In the genomic region with DNA sequence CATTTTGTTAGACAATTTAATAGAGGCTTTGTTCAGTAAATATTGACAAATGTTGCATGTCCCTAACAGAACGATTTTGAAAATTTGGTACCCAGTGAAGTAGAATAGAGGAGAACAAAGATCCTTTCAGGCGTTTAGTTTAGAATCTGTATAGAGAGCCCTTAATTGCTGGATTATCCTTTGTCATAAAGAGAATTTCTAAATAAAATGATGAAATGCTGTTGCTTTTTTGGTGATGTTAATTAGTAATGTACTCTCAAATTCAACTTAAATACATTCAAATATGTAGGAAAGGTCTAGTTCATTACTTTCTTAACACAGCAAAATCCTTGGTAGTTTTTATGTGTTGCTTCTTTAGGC, we compare ENCODE assay signal across 8 cellular contexts. TPM values are rescaled to one million over a fixed set of nuclear protein-coding genes. Genes with fewer than 3 reads are reported as not detected.
A peak's percentile ranks its signal among the peaks of the same experiment; 100 is the strongest.
DNase-seq lines count a peak whose midpoint lies in the region; ATAC-seq, FAIRE-seq and TF ChIP-seq lines count a peak whose summit lies in the region.

No MANE protein-coding gene starts in this region.

- H4K20me1 ChIP-seq in SK-N-SH (ENCODE audit: insufficient read depth) = peaks cover 47% of the 10 kb centered on the region
- H4K20me1 ChIP-seq in keratinocyte (ENCODE audit: control insufficient read depth, extremely low read depth, insufficient read depth, low read length) = peaks cover 13% of the 10 kb centered on the region

- peak overlapping the region; percentile 85 for H3K4me2 ChIP-seq in SK-N-SH
- peak overlapping the region; percentile 66 for H3K4me2 ChIP-seq in keratinocyte (ENCODE audit: control insufficient read depth, extremely low read depth, insufficient read depth, low read depth, low read length)

- TF ChIP-seq RAD21 in SK-N-SH (IDR thresholded peaks at IDR 0.05; ENCODE audit: low read length) = no peak

- peaks cover 12% of the 10 kb centered on the region for H3K36me3 Mint-ChIP-seq in activated naive CD8-positive, alpha-beta T cell

- H3K4me1 Mint-ChIP-seq in activated naive CD8-positive, alpha-beta T cell (ENCODE audit: low read depth) = peaks cover 43% of the 10 kb centered on the region

- H3K27me3 ChIP-seq in SK-N-SH (ENCODE audit: insufficient read depth) (no peaks in the 10 kb centered on the region), keratinocyte (ENCODE audit: control insufficient read depth, extremely low read depth, insufficient read depth, low read length) (no peaks in the 10 kb centered on the region)

- H3K79me2 ChIP-seq in SK-N-SH (ENCODE audit: insufficient read depth) = peaks cover 81% of the 10 kb centered on the region
- peaks cover 60% of the 10 kb centered on the region for H3K79me2 ChIP-seq in keratinocyte (ENCODE audit: control insufficient read depth, insufficient read depth, low read length)

- H2AFZ ChIP-seq in SK-N-SH (ENCODE audit: low read depth) (peak overlapping the region; percentile 39; the same call in 1 of the 2 replicates), keratinocyte (ENCODE audit: control insufficient read depth, low read length) (no peak overlapping the region)

- TF ChIP-seq CTCF in SK-N-SH (IDR thresholded peaks at IDR 0.05) = no peak
- no peak for TF ChIP-seq CTCF in keratinocyte (optimal IDR thresholded peaks at IDR 0.05 in 1 of 3, IDR thresholded peaks at IDR 0.05 in 1 of 3, conservative IDR thresholded peaks at IDR 0.05 in 1 of 3; ENCODE audit: extremely low read depth in 1 of 3, insufficient read depth in 2 of 3, low read length in 3 of 3)

- H3K27ac Mint-ChIP-seq in activated naive CD8-positive, alpha-beta T cell = peak overlapping the region; percentile 95

- POLR2A ChIA-PET in SK-N-SH (lab: Yijun Ruan, JAX) = interaction anchor here (1.8 to 1.9 kb wide), 3 partner anchors 13 to 61 kb away, joined by 8 to 23 read pairs (median 9); no protein-coding TSS in a partner anchor

- peaks cover 10 to 20% of the 10 kb centered on the region in 2 experiments; a peak in 3 of 4 replicates for H3K4me1 ChIP-seq in SK-N-SH (ENCODE audit: control insufficient read depth in 1 of 2, insufficient read depth in 2 of 2, low read depth in 1 of 2, low read length in 1 of 2)
- H3K4me1 ChIP-seq in keratinocyte (ENCODE audit: control insufficient read depth, extremely low read depth, insufficient read depth, low read length) = peaks cover 21% of the 10 kb centered on the region

- ATAC-seq in SK-N-SH treated with all-trans-retinoic acid at 6 μM for 48 hours (no peak), HG02610 (IDR thresholded peaks at IDR 0.05; ENCODE audit: unreplicated experiment) (no peak), GM18867 (IDR thresholded peaks at IDR 0.05; ENCODE audit: unreplicated experiment) (no peak)

- no peaks in the 10 kb centered on the region for H3K9me1 ChIP-seq in keratinocyte (ENCODE audit: control insufficient read depth, extremely low read depth, insufficient read depth, low read length)

- peaks cover 31 to 34% of the 10 kb centered on the region in 2 experiments for H3K36me3 ChIP-seq in SK-N-SH (replicated peaks in 1 of 2; ENCODE audit: control insufficient read depth in 1 of 2, insufficient read depth in 2 of 2, low read length in 1 of 2)
- H3K36me3 ChIP-seq in keratinocyte (ENCODE audit: control insufficient read depth in 2 of 2, extremely low read depth in 1 of 2, insufficient read depth in 2 of 2, low read length in 2 of 2) = peaks cover 2 to 7% of the 10 kb centered on the region in 2 experiments

- H3K4me3 ChIP-seq in SK-N-SH (ENCODE audit: low read depth in 2 of 2, low read length in 1 of 2) = peak overlapping the region; percentile 85 to 90
- H3K4me3 ChIP-seq in keratinocyte (ENCODE audit: control insufficient read depth in 2 of 3, extremely low read depth in 1 of 3, insufficient read depth in 2 of 3, low read depth in 1 of 3, low read length in 3 of 3) = peak overlapping the region; percentile 89 to 92 (median 91)

- no peak for DNase-seq in SK-N-SH
- DNase-seq in keratinocyte (ENCODE audit: low read depth, low spot score) = no peak
- DNase-seq in superior temporal gyrus (ENCODE audit: extremely low spot score) = peak; percentile 61
- DNase-seq in glomerular visceral epithelial cell (ENCODE audit: extremely low spot score) = no peak

- peak overlapping the region; percentile 98 to 100 for H3K27ac ChIP-seq in SK-N-SH (ENCODE audit: low read depth in 2 of 2, low read length in 1 of 2)
- peak overlapping the region; percentile 97 for H3K27ac ChIP-seq in keratinocyte (ENCODE audit: control insufficient read depth, insufficient read depth, low read length)

- WGBS in SK-N-SH (ENCODE audit: low lambda C conversion rate) = 0% methylated on average over 2 of the region's 2 CpGs

- H3K9me3 Mint-ChIP-seq in activated naive CD8-positive, alpha-beta T cell (ENCODE audit: low read depth) = no peaks in the 10 kb centered on the region

- H3K9me2 ChIP-seq in SK-N-SH = no peaks in the 10 kb centered on the region

- no peak for TF ChIP-seq EP300 in SK-N-SH (IDR thresholded peaks at IDR 0.05; ENCODE audit: borderline replicate concordance in 1 of 2, low read depth in 1 of 2, low read length in 1 of 2)

- H3K9ac ChIP-seq in SK-N-SH = peak overlapping the region; percentile 89
- peak overlapping the region; percentile 97 for H3K9ac ChIP-seq in keratinocyte (ENCODE audit: control insufficient read depth, extremely low read depth, insufficient read depth, low read length)

- dilution Hi-C loops in keratinocyte (cut with MboI; ENCODE audit: extremely low pct_ligation_motif_present, low sequenced_read_pairs) = no loop called here

- H3F3A ChIP-seq in SK-N-SH (replicated peaks; ENCODE audit: insufficient read depth) = peaks cover 31% of the 10 kb centered on the region

- H3K27me3 Mint-ChIP-seq in activated naive CD8-positive, alpha-beta T cell = no peaks in the 10 kb centered on the region

- H3K9me3 ChIP-seq in SK-N-SH (no peaks in the 10 kb centered on the region), keratinocyte (ENCODE audit: control insufficient read depth, low read depth, low read length) (no peaks in the 10 kb centered on the region)

- FAIRE-seq in keratinocyte (lab: Jason Lieb, UNC) = no peak

- CTCF ChIA-PET in SK-N-SH (lab: Yijun Ruan, JAX) = interaction anchor here (1.5 to 1.7 kb wide), 2 partner anchors 15 to 21 kb away, joined by 4 to 6 read pairs; no protein-coding TSS in a partner anchor

- H3K4me3 Mint-ChIP-seq in activated naive CD8-positive, alpha-beta T cell = peak overlapping the region; percentile 91

TF ChIP-seq in SK-N-SH, 30 proteins besides CTCF, POLR2A, EP300 and RAD21 (continues in another document):
- TF ChIP-seq, protein P1, sequence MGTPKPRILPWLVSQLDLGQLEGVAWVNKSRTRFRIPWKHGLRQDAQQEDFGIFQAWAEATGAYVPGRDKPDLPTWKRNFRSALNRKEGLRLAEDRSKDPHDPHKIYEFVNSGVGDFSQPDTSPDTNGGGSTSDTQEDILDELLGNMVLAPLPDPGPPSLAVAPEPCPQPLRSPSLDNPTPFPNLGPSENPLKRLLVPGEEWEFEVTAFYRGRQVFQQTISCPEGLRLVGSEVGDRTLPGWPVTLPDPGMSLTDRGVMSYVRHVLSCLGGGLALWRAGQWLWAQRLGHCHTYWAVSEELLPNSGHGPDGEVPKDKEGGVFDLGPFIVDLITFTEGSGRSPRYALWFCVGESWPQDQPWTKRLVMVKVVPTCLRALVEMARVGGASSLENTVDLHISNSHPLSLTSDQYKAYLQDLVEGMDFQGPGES (IDR thresholded peaks at IDR 0.05; ENCODE audit: low read depth, low read length) = no peak
- TF ChIP-seq SIN3A (IDR thresholded peaks at IDR 0.05; ENCODE audit: borderline replicate concordance, low read depth, low read length) = no peak

TF ChIP-seq in SK-N-SH treated with all-trans-retinoic acid at 6 μM for 48 hours, 23 proteins besides CTCF, POLR2A, EP300 and RAD21 (continues in another document):
- TF ChIP-seq RARB (CRISPR knock-in tag; IDR thresholded peaks at IDR 0.05) (no peak), GLIS3 (CRISPR knock-in tag; IDR thresholded peaks at IDR 0.05) (no peak)

RNA-seq across cellular contexts. Expression of gene LUC7L2, which starts 1.2 kb away (rescaled TPM):
- 45.7 and 50.7 TPM in 2 replicates for polyA plus RNA-seq in SK-N-SH (2012; rRNA removed)
- polyA plus RNA-seq in SK-N-SH (2012; cell fraction: cytosol; rRNA removed) = 40.3 and 50.3 TPM in 2 replicates
- 136 and 151 TPM in 2 replicates for polyA plus RNA-seq in SK-N-SH (2012; cell fraction: nucleus; rRNA removed)
- polyA plus RNA-seq in keratinocyte = 28.6 to 52.7 TPM (median 44.4 TPM) in 3 replicates
- 198 TPM for polyA plus RNA-seq in keratinocyte (2011; ENCODE audit: low read depth)
- 30.6 and 41.7 TPM in 2 replicates for polyA plus RNA-seq in keratinocyte (2011; cell fraction: cytosol; rRNA removed)
- polyA plus RNA-seq in keratinocyte (2011; cell fraction: nucleus; rRNA removed) = 72.5 and 88.7 TPM in 2 replicates
- 42.2 and 47.9 TPM in 2 replicates for polyA plus RNA-seq in keratinocyte (2012; ENCODE audit: low replicate concordance)
- polyA minus RNA-seq in keratinocyte = 14.9 to 30.8 TPM (median 15.9 TPM) in 3 replicates
- polyA minus RNA-seq in keratinocyte (2011; cell fraction: cytosol; rRNA and poly(A)+ RNA removed) = 33.0 TPM
- 62.8 and 63.6 TPM in 2 replicates for polyA minus RNA-seq in keratinocyte (2011; cell fraction: nucleus; rRNA and poly(A)+ RNA removed)

RNA-seq across cellular contexts. Expression of gene FMC1, which starts 19.8 kb away (rescaled TPM):
- polyA plus RNA-seq in SK-N-SH (2012; rRNA removed) (59.0 and 59.9 TPM in 2 replicates), keratinocyte (7.1 to 7.8 TPM (median 7.4 TPM) in 3 replicates)
- polyA plus RNA-seq in SK-N-SH (2012; cell fraction: cytosol; rRNA removed) = 56.8 and 60.1 TPM in 2 replicates
- polyA plus RNA-seq in SK-N-SH (2012; cell fraction: nucleus; rRNA removed) = 17.6 and 24.0 TPM in 2 replicates
- polyA plus RNA-seq in keratinocyte (2011; ENCODE audit: low read depth) = 0.26 TPM
- polyA plus RNA-seq in keratinocyte (2011; cell fraction: cytosol; rRNA removed) = 4.8 and 6.0 TPM in 2 replicates
- polyA plus RNA-seq in keratinocyte (2011; cell fraction: nucleus; rRNA removed) = 5.9 and 6.9 TPM in 2 replicates
- polyA plus RNA-seq in keratinocyte (2012; ENCODE audit: low replicate concordance) = 6.1 and 11.3 TPM in 2 replicates
- polyA minus RNA-seq in keratinocyte = 0.80 to 3.5 TPM (median 1.6 TPM) in 3 replicates
- 4.4 TPM for polyA minus RNA-seq in keratinocyte (2011; cell fraction: cytosol; rRNA and poly(A)+ RNA removed)
- polyA minus RNA-seq in keratinocyte (2011; cell fraction: nucleus; rRNA and poly(A)+ RNA removed) = 0.95 and 2.1 TPM in 2 replicates
